30 cellular contexts compared by ENCODE assay signal in the genomic region with DNA sequence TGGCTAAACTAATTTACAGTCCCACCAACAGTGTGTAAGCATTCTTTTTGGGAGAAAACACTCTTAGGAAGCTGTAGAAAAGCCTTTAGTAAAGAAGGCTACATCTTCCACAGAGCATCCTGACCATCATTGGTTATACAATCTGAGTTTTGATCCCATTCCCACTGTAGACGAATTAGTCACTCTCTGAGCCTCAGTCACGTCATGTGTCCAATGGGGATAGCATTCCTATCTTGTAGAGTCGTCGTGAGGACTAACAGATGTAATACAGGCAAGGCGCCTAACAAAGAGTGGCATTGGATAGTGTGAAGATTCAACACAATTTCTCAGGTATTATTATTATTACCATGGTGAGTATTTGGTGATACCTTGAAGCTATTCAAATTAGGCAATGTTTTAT. TPM values are rescaled to one million over a fixed set of nuclear protein-coding genes. Genes with fewer than 3 reads are reported as not detected.
DNase-seq lines count a peak whose midpoint lies in the region; ATAC-seq, FAIRE-seq and TF ChIP-seq lines count a peak whose summit lies in the region.
"Had no signal": no experiment of that assay in that cellular context is flagged by ENCODE, and none has a peak within 500 bp of the region (broad histone marks: within the 10 kb centered on the region; RNA-seq: fewer than 3 reads in every experiment).

No MANE protein-coding gene starts in this region.

- no peak for DNase-seq in A549 (ENCODE audit: low read depth in 1 of 2, low spot score in 1 of 2)
- peak; percentile 38 for DNase-seq in EH (ENCODE audit: low read depth)
- DNase-seq in PC-9 = no peak
- DNase-seq in fibroblast of peridontal ligament (ENCODE audit: extremely low read depth) = peak; percentile 51
- DNase-seq in stimulated activated CD4-positive, alpha-beta T cell treated with anti-CD3 and anti-CD28 coated beads, Interleukin-1b, Interleukin-23, amount 100 ng/mL, for 48 hours = no peak
- DNase-seq in activated CD4-positive, alpha-beta T cell treated with anti-CD3 and anti-CD28 coated beads, Interleukin-2, amount 10 ng/mL, durations not matched to agents 24 days and 14 days = no peak
- DNase-seq: 8988T; AML-193; Calu3; CD8-positive, alpha-beta memory T cell; DMS79 treated with DMSO at 0.1 percent for 48 hours; GOT3; HFFc6; NCI-H1092 treated with DMSO at 0.1 percent for 48 hours; NCI-H1436; NCI-H187; NCI-H2081 treated with DMSO at 0.1 percent for 48 hours; NCI-H2171; NCI-H226; NCI-H510A; NCI-H69; OCI-M1; SIG-M5 had no signal

- no peak for TF ChIP-seq CTCF in A549 (IDR thresholded peaks at IDR 0.05)
- no peak for TF ChIP-seq CTCF in PC-9 (conservative IDR thresholded peaks at IDR 0.05)

- TF ChIP-seq EP300 in A549 (IDR thresholded peaks at IDR 0.05) = no peak

- no peaks in the 10 kb centered on the region for H3K27me3 ChIP-seq in PC-9 (ENCODE audit: insufficient read depth, low read depth)

- no peaks in the 10 kb centered on the region for H3K36me3 Mint-ChIP-seq in activated CD4-positive, alpha-beta T cell treated with anti-CD3 and anti-CD28 coated beads, Interleukin-2, amount 10 ng/mL, durations not matched to agents 24 days and 14 days (ENCODE audit: low read depth)
- H3K36me3 Mint-ChIP-seq: CD8-positive, alpha-beta memory T cell had no signal

- H2AFZ ChIP-seq in PC-9 = peak overlapping the region; percentile 22; the same call in 1 of the 2 replicates

- peaks cover 14% of the 10 kb centered on the region for H3K27me3 Mint-ChIP-seq in activated CD4-positive, alpha-beta T cell treated with anti-CD3 and anti-CD28 coated beads, Interleukin-2, amount 10 ng/mL, durations not matched to agents 24 days and 14 days

- H3K9me3 ChIP-seq in A549 (no peaks in the 10 kb centered on the region), PC-9 (ENCODE audit: insufficient read depth, low read depth) (no peaks in the 10 kb centered on the region)
- H3K9me3 ChIP-seq: HAP-1 had no signal

- POLR2A ChIA-PET in A549 (lab: Yijun Ruan, JAX) (no interaction called here), PC-9 (lab: Charles Lee; ENCODE audit: unreplicated experiment) (interaction anchor here (0.8 kb wide), 1 partner anchor 122 kb away, joined by 4 read pairs; no protein-coding TSS in a partner anchor)

- no TSS peak for BruUV-seq in PC-9 (replicated peaks; lab: Mats Ljungman, UMichigan)

- H3K4me1 ChIP-seq in A549 (no peaks in the 10 kb centered on the region), PC-9 (replicated peaks; ENCODE audit: insufficient read depth) (no peaks in the 10 kb centered on the region)
- H3K4me1 ChIP-seq: HAP-1 had no signal

- no peaks in the 10 kb centered on the region for H4K20me1 ChIP-seq in PC-9 (ENCODE audit: insufficient read depth)

- no peaks in the 10 kb centered on the region for H3K9me2 ChIP-seq in PC-9 (ENCODE audit: insufficient read depth)

- no peaks in the 10 kb centered on the region for H3K36me3 ChIP-seq in PC-9 (ENCODE audit: low read depth)
- H3K36me3 ChIP-seq: HAP-1 had no signal

- H3K27ac Mint-ChIP-seq in activated CD4-positive, alpha-beta T cell treated with anti-CD3 and anti-CD28 coated beads, Interleukin-2, amount 10 ng/mL, durations not matched to agents 24 days and 14 days = no peak overlapping the region
- H3K27ac Mint-ChIP-seq: CD8-positive, alpha-beta memory T cell; HFFc6 had no signal

- CTCF ChIA-PET in A549 (lab: Yijun Ruan, JAX) (interaction anchor here (0.9 to 2.3 kb wide), 2 partner anchors 164 to 173 kb away, joined by 3 to 8 read pairs; no protein-coding TSS in a partner anchor), PC-9 (lab: Charles Lee) (no interaction called here)

- H3K4me3 ChIP-seq in A549 = no peak overlapping the region
- H3K4me3 ChIP-seq in PC-9 = no peak overlapping the region
- H3K4me3 ChIP-seq: HAP-1, SK-N-MC had no signal

- no peaks in the 10 kb centered on the region for H3K79me2 ChIP-seq in PC-9 (ENCODE audit: low read depth)

- intact Hi-C loops in PC-9 (cut with micrococcal nuclease; ENCODE audit: unreplicated experiment) = no loop called here
- intact Hi-C loops in activated CD4-positive, alpha-beta T cell treated with anti-CD3 and anti-CD28 coated beads, Interleukin-2, amount 10 ng/mL, durations not matched to agents 24 days and 14 days (cut with micrococcal nuclease) = no loop called here

- WGBS in A549 (ENCODE audit: missing lambda C conversion rate) = 34% methylated on average over 5 of the region's 5 CpGs

- no peaks in the 10 kb centered on the region for H3F3A ChIP-seq in PC-9 (ENCODE audit: insufficient read depth, low read depth)

- ATAC-seq in A549 (no peak), HG02623 (IDR thresholded peaks at IDR 0.05; ENCODE audit: unreplicated experiment) (no peak)

- H3K27ac ChIP-seq in A549 (no peak overlapping the region), PC-9 (no peak overlapping the region)
- H3K27ac ChIP-seq: C4-2B, HL-60, SK-N-MC had no signal

- H3K9me3 Mint-ChIP-seq in activated CD4-positive, alpha-beta T cell treated with anti-CD3 and anti-CD28 coated beads, Interleukin-2, amount 10 ng/mL, durations not matched to agents 24 days and 14 days = no peaks in the 10 kb centered on the region
- H3K9me3 Mint-ChIP-seq: HFFc6 had no signal

- H3K4me1 Mint-ChIP-seq in activated CD4-positive, alpha-beta T cell treated with anti-CD3 and anti-CD28 coated beads, Interleukin-2, amount 10 ng/mL, durations not matched to agents 24 days and 14 days = no peaks in the 10 kb centered on the region
- H3K4me1 Mint-ChIP-seq: CD8-positive, alpha-beta memory T cell had no signal

- no peak for TF ChIP-seq POLR2A in A549 (IDR thresholded peaks at IDR 0.05; ENCODE audit: low read length)

- TF ChIP-seq RAD21 in A549 (conservative IDR thresholded peaks at IDR 0.05 in 1 of 2, IDR thresholded peaks at IDR 0.05 in 1 of 2) = no peak

- no peak overlapping the region for H3K4me3 Mint-ChIP-seq in activated CD4-positive, alpha-beta T cell treated with anti-CD3 and anti-CD28 coated beads, Interleukin-2, amount 10 ng/mL, durations not matched to agents 24 days and 14 days
- H3K4me3 Mint-ChIP-seq: CD8-positive, alpha-beta memory T cell; HFFc6 had no signal

- peak; percentile 36 for FAIRE-seq in A549 (lab: Jason Lieb, UNC)
- FAIRE-seq: G401.6, RCC 7860 had no signal

- no peak overlapping the region for H3K4me2 ChIP-seq in A549
- no peak overlapping the region for H3K4me2 ChIP-seq in PC-9

TF ChIP-seq in A549, 52 proteins besides CTCF, POLR2A, EP300 and RAD21:
- no peak for TF ChIP-seq ZSCAN20 (CRISPR knock-in tag; IDR thresholded peaks at IDR 0.05)
- TF ChIP-seq HDAC2 (IDR thresholded peaks at IDR 0.05) = no peak
- no peak for TF ChIP-seq SMC3 (IDR thresholded peaks at IDR 0.05)
- TF ChIP-seq RCOR1 (IDR thresholded peaks at IDR 0.05; ENCODE audit: low read depth, low read length) = no peak
- TF ChIP-seq GATA3 (IDR thresholded peaks at IDR 0.05; ENCODE audit: borderline replicate concordance) = no peak
- TF ChIP-seq, protein P1, sequence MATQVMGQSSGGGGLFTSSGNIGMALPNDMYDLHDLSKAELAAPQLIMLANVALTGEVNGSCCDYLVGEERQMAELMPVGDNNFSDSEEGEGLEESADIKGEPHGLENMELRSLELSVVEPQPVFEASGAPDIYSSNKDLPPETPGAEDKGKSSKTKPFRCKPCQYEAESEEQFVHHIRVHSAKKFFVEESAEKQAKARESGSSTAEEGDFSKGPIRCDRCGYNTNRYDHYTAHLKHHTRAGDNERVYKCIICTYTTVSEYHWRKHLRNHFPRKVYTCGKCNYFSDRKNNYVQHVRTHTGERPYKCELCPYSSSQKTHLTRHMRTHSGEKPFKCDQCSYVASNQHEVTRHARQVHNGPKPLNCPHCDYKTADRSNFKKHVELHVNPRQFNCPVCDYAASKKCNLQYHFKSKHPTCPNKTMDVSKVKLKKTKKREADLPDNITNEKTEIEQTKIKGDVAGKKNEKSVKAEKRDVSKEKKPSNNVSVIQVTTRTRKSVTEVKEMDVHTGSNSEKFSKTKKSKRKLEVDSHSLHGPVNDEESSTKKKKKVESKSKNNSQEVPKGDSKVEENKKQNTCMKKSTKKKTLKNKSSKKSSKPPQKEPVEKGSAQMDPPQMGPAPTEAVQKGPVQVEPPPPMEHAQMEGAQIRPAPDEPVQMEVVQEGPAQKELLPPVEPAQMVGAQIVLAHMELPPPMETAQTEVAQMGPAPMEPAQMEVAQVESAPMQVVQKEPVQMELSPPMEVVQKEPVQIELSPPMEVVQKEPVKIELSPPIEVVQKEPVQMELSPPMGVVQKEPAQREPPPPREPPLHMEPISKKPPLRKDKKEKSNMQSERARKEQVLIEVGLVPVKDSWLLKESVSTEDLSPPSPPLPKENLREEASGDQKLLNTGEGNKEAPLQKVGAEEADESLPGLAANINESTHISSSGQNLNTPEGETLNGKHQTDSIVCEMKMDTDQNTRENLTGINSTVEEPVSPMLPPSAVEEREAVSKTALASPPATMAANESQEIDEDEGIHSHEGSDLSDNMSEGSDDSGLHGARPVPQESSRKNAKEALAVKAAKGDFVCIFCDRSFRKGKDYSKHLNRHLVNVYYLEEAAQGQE (IDR thresholded peaks at IDR 0.05) = no peak
- no peak for TF ChIP-seq ZFP36 (IDR thresholded peaks at IDR 0.05; ENCODE audit: borderline replicate concordance, partially characterized antibody)

RNA-seq across cellular contexts. Expression of gene ALDH1A3, which starts 44.0 kb away (rescaled TPM):
- polyA plus RNA-seq in A549 (2011; rRNA removed) (9.3 and 11.9 TPM in 2 replicates), A549 (2017; fragmentation: RNase III; extraction: RNeasy Plus Mini Kit Qiagen cat#74134 plus additional on column Dnase treatment) (11.5 to 13.9 TPM (median 12.2 TPM) in 3 replicates)
- 13.4 and 14.7 TPM in 2 replicates for polyA plus RNA-seq in A549 (2012; cell fraction: cytosol; rRNA removed)
- polyA plus RNA-seq in A549 (2012; cell fraction: nucleus; rRNA removed) = 8.6 and 10.3 TPM in 2 replicates
- polyA minus RNA-seq in A549 (2011; rRNA and poly(A)+ RNA removed) = 3.8 and 4.2 TPM in 2 replicates
- 462 and 469 TPM in 2 replicates for total RNA-seq in PC-9 (2021)
- not detected in 2 replicates for total RNA-seq in activated CD4-positive, alpha-beta T cell treated with anti-CD3 and anti-CD28 coated beads, Interleukin-2, amount 10 ng/mL, durations not matched to agents 24 days and 14 days
- total RNA-seq: CD8-positive, alpha-beta memory T cell had no signal
- polyA plus RNA-seq: CD8-positive, alpha-beta memory T cell had no signal

Comparison
In these comparisons a context has a peak if more than half of its experiments do, and no peak if none do; other contexts are left out.
1. DNase-seq: peak in EH (single experiment) and fibroblast of peridontal ligament (single experiment); none in A549 (0 of 2), PC-9 (0 of 2), stimulated activated CD4-positive, alpha-beta T cell treated with anti-CD3 and anti-CD28 coated beads, Interleukin-1b, Interleukin-23, amount 100 ng/mL, for 48 hours (single experiment) and activated CD4-positive, alpha-beta T cell treated with anti-CD3 and anti-CD28 coated beads, Interleukin-2, amount 10 ng/mL, durations not matched to agents 24 days and 14 days (single experiment).
2. RNA of gene ALDH1A3, which starts 44.0 kb away (total RNA-seq): 462 to 469 TPM in PC-9; not detected in activated CD4-positive, alpha-beta T cell treated with anti-CD3 and anti-CD28 coated beads, Interleukin-2, amount 10 ng/mL, durations not matched to agents 24 days and 14 days; every median in the first group is over 100 times any median in the second.